In genomic region chr7:24325708-24326107, GRCh38 we compare ENCODE assay signal across 1 cellular context.
TF ChIP-seq lines count a peak whose summit lies in the region.

No MANE protein-coding gene starts in this region.

TF ChIP-seq in HepG2, 621 proteins besides CTCF, POLR2A, EP300 and RAD21:
- no peak for TF ChIP-seq SATB2 (CRISPR knock-in tag; IDR thresholded peaks at IDR 0.05)
TF ChIP-seq in HepG2: peak in this region for 0.
